In the genomic region with DNA sequence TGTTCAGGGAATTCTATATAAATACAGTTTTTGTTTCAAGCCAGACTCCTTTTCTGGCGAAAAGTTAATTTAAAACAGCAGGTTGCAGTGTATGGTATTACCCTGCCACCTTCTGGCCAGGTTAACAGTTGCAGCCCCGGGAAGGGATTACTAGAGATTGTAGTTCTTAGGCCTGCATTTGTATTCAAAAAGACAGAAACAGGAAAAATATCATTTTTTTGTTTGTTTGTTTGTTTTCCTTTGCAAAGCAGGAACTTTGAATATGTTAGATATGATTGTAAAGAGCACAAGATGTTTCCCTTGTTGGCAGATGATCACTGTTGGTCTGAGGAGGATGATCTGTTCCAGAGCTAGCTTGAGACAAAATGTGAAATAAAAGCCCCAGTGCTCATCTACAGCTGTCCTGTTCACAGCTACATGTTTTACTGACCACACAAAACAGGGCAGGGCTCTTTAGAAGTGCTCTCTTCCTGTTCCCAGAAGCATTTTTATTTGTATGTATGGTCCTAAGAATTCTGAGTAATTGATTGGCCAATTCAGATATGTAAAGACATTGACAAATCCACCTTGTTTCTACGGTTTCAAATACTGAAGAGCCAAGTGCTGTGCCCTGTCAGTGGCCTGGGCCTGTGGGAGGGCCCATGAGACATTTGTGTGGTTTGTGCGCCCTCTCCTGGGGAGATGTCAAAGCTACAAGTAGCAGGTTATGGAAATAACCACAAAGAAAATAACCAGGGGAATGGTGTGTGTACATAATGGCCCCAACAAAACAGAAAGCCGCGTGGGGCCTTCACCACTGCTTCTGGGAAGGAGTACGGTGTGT, we compare ENCODE assay signal across 8 cellular contexts. TPM values are rescaled to one million over a fixed set of nuclear protein-coding genes. Genes with fewer than 3 reads are reported as not detected.
DNase-seq lines count a peak whose midpoint lies in the region; ATAC-seq and TF ChIP-seq lines count a peak whose summit lies in the region.

No MANE protein-coding gene starts in this region.

- H3K4me3 ChIP-seq in OCI-LY1 (ENCODE audit: low read depth, low read length, poor library complexity, severe bottlenecking) (no peak overlapping the region), esophagus (ENCODE audit: low read depth in 1 of 2, low read length in 2 of 2) (no peak overlapping the region)

- no peaks in the 10 kb centered on the region for H3K36me3 ChIP-seq in OCI-LY1 (ENCODE audit: insufficient read depth, low read length)
- H3K36me3 ChIP-seq in esophagus (ENCODE audit: control insufficient read depth in 2 of 2, insufficient read depth in 2 of 2, low read length in 1 of 2) = peaks cover 0 to 6% of the 10 kb centered on the region in 2 donors

- H3K27ac Mint-ChIP-seq in naive B cell = peak overlapping the region in 2 of 6 donors; percentile 28 to 56
- H3K27ac Mint-ChIP-seq in stimulated activated effector memory CD8-positive, alpha-beta T cell treated with anti-CD3 and anti-CD28 coated beads, Interleukin-12 subunit alpha, Interleukin-12 subunit beta, amount 100 ng/mL, for 72 hours = no peak overlapping the region

- in situ Hi-C loops in Caki2 (cut with HindIII; ENCODE audit: low pct_unique_long_range_greater_than_20kb, low sequenced_read_pairs) = loop anchor here (25.0 kb wide), 1 partner anchor 325 kb away; no protein-coding TSS in a partner anchor

- no peak overlapping the region for H2AFZ ChIP-seq in OCI-LY1 (ENCODE audit: low read length)

- no peaks in the 10 kb centered on the region for H3K9me3 Mint-ChIP-seq in naive B cell
- H3K9me3 Mint-ChIP-seq in stimulated activated effector memory CD8-positive, alpha-beta T cell treated with anti-CD3 and anti-CD28 coated beads, Interleukin-12 subunit alpha, Interleukin-12 subunit beta, amount 100 ng/mL, for 72 hours = no peaks in the 10 kb centered on the region

- H3K36me3 Mint-ChIP-seq in naive B cell = no peaks in the 10 kb centered on the region
- no peaks in the 10 kb centered on the region for H3K36me3 Mint-ChIP-seq in stimulated activated effector memory CD8-positive, alpha-beta T cell treated with anti-CD3 and anti-CD28 coated beads, Interleukin-12 subunit alpha, Interleukin-12 subunit beta, amount 100 ng/mL, for 72 hours

- peak; percentile 70 for TF ChIP-seq CTCF in OCI-LY1 (IDR thresholded peaks at IDR 0.05; ENCODE audit: low read length)

- H3K27me3 ChIP-seq in OCI-LY1 (ENCODE audit: insufficient read depth, low read length) (no peaks in the 10 kb centered on the region), esophagus (ENCODE audit: control insufficient read depth in 1 of 2, insufficient read depth in 2 of 2, low read length in 2 of 2) (no peaks in the 10 kb centered on the region)

- H3K4me1 Mint-ChIP-seq in naive B cell = no peaks in the 10 kb centered on the region
- peaks cover 10% of the 10 kb centered on the region for H3K4me1 Mint-ChIP-seq in stimulated activated effector memory CD8-positive, alpha-beta T cell treated with anti-CD3 and anti-CD28 coated beads, Interleukin-12 subunit alpha, Interleukin-12 subunit beta, amount 100 ng/mL, for 72 hours

- H3K4me2 ChIP-seq in OCI-LY1 (ENCODE audit: low read length) = no peak overlapping the region

- no peaks in the 10 kb centered on the region for H3K9me3 ChIP-seq in OCI-LY1 (ENCODE audit: low read length)
- H3K9me3 ChIP-seq in esophagus (ENCODE audit: control insufficient read depth in 2 of 2, insufficient read depth in 1 of 2, low read depth in 1 of 2, low read length in 1 of 2) = no peaks in the 10 kb centered on the region

- H3K9ac ChIP-seq in OCI-LY1 (ENCODE audit: low read length) = no peak overlapping the region

- H3K27ac ChIP-seq in OCI-LY1 (ENCODE audit: low read depth, low read length, poor library complexity, severe bottlenecking) = no peak overlapping the region
- peak overlapping the region; percentile 13 to 56 for H3K27ac ChIP-seq in esophagus (ENCODE audit: low read depth in 2 of 2, low read length in 1 of 2)

- DNase-seq in Caki2 (ENCODE audit: low read depth) (peak; percentile 69), activated T-cell treated with anti-CD3 and anti-CD28 coated beads for 4 hours (peak; percentile 53), naive B cell (peak; percentile 23)
- DNase-seq in stimulated activated effector memory CD8-positive, alpha-beta T cell treated with anti-CD3 and anti-CD28 coated beads, Interleukin-12 subunit alpha, Interleukin-12 subunit beta, amount 100 ng/mL, for 72 hours (ENCODE audit: low spot score in 2 of 2) = peak; percentile 59 to 85

- WGBS in esophagus, 2 donors = 12% methylated on average over 7 of the region's 7 CpGs

- H4K20me1 ChIP-seq in OCI-LY1 (ENCODE audit: insufficient read depth, low read length) = no peaks in the 10 kb centered on the region

- no peak overlapping the region for H3K4me3 Mint-ChIP-seq in naive B cell
- no peak overlapping the region for H3K4me3 Mint-ChIP-seq in stimulated activated effector memory CD8-positive, alpha-beta T cell treated with anti-CD3 and anti-CD28 coated beads, Interleukin-12 subunit alpha, Interleukin-12 subunit beta, amount 100 ng/mL, for 72 hours

- no peaks in the 10 kb centered on the region for H3F3A ChIP-seq in OCI-LY1 (ENCODE audit: insufficient read depth, low read length)

- ATAC-seq in GM19468 (IDR thresholded peaks at IDR 0.05; ENCODE audit: extremely low read depth, unreplicated experiment) = peak; percentile 71
- ATAC-seq in HG03575 (IDR thresholded peaks at IDR 0.05; ENCODE audit: extremely low read depth, insufficient number of reproducible peaks, low FRiP score, unreplicated experiment) = peak; percentile 72
- peak; percentile 49 to 58 for ATAC-seq in naive B cell (ENCODE audit: low read depth in 2 of 2)
- ATAC-seq in stimulated activated effector memory CD8-positive, alpha-beta T cell treated with anti-CD3 and anti-CD28 coated beads, Interleukin-12 subunit alpha, Interleukin-12 subunit beta, amount 100 ng/mL, for 72 hours = peak; percentile 90

- peaks cover 5 to 24% (median 14%) of the 10 kb centered on the region in 3 donors for H3K27me3 Mint-ChIP-seq in naive B cell

- H3K79me2 ChIP-seq in OCI-LY1 (ENCODE audit: insufficient read depth, low read length) = no peaks in the 10 kb centered on the region

- H3K4me1 ChIP-seq in OCI-LY1 (ENCODE audit: insufficient read depth, low read length, severe bottlenecking) = no peaks in the 10 kb centered on the region
- no peaks in the 10 kb centered on the region for H3K4me1 ChIP-seq in esophagus (ENCODE audit: control insufficient read depth in 2 of 2, insufficient read depth in 2 of 2, low read length in 1 of 2)

- no peaks in the 10 kb centered on the region for H3K9me2 ChIP-seq in OCI-LY1 (ENCODE audit: low read depth, low read length)

RNA-seq across cellular contexts. Expression of a gene that starts 57.9 kb away (rescaled TPM):
- not detected in 2 replicates for total RNA-seq in Caki2 (2014; rRNA removed; shearing (Covaris generic); ENCODE audit: low replicate concordance)
- under 1 TPM; 0.08 to 0.09 TPM for polyA plus RNA-seq in esophagus
- not detected for polyA plus RNA-seq in naive B cell (ENCODE audit: low read depth in 6 of 6)
